In the genomic region with DNA sequence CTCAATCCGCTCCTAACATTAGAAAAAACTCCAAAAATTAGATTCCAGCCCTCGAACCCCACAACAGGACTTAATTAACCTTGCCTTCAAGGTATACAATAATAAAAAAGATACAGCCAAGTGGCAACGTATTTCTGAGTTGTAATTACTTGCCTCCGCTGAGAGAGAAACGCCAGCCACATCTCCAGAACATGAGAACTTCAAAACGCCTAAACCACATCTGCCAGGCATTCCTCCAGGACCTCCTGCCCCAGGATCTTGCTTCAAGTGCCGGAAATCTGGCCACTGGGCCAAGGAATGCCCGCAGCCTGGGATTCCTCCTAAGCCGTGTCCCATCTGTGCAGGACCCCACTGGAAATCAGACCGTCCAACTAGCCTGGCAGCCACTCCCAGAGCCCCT, we compare ENCODE assay signal across 13 cellular contexts. TPM values are rescaled to one million over a fixed set of nuclear protein-coding genes. Genes with fewer than 3 reads are reported as not detected.
DNase-seq lines count a peak whose midpoint lies in the region; ATAC-seq and TF ChIP-seq lines count a peak whose summit lies in the region.
"Not testable (repeated sequence)": the region's sequence is repeated elsewhere in the genome, so short reads cannot be mapped to it uniquely, and the experiment has no call there.
"Had no signal": no experiment of that assay in that cellular context is flagged by ENCODE, and none has a peak within 500 bp of the region (broad histone marks: within the 10 kb centered on the region; RNA-seq: fewer than 3 reads in every experiment).

No MANE protein-coding gene starts in this region.

- not testable (repeated sequence) for H3F3A ChIP-seq in neural progenitor cell (ENCODE audit: low read depth)

- H4K20me1 ChIP-seq in neural progenitor cell (ENCODE audit: low read depth), result not testable (repeated sequence)

- H3K36me3 Mint-ChIP-seq in T-helper 17 cell (ENCODE audit: low read depth); neural progenitor cell: not testable (repeated sequence)

- peak overlapping the region; percentile 27 for H3K4me2 ChIP-seq in neural progenitor cell

- H3K27ac ChIP-seq in neural progenitor cell, result not testable (repeated sequence)

- not testable (repeated sequence) for TF ChIP-seq CTCF in AG10803 (conservative IDR thresholded peaks at IDR 0.05; ENCODE audit: low read length); neural progenitor cell (IDR thresholded peaks at IDR 0.05)

- not testable (repeated sequence) for H3K9me3 ChIP-seq in T-helper 17 cell (ENCODE audit: control insufficient read depth, low read length, poor library complexity, severe bottlenecking); neural progenitor cell (ENCODE audit: low read depth)

- ATAC-seq in T-helper 17 cell, result not testable (repeated sequence)

- not testable (repeated sequence) for H2AFZ ChIP-seq in neural progenitor cell (replicated peaks)

- H3K27ac Mint-ChIP-seq in T-helper 17 cell, result peak overlapping the region; percentile 43
- not testable (repeated sequence) for H3K27ac Mint-ChIP-seq in neural progenitor cell

- H3K4me3 Mint-ChIP-seq in T-helper 17 cell, neural progenitor cell: not testable (repeated sequence)

- H3K36me3 ChIP-seq in neural progenitor cell, result not testable (repeated sequence)

- not testable (repeated sequence) for H3K4me3 ChIP-seq in AG10803 (ENCODE audit: low read length); neural progenitor cell

- H3K4me1 ChIP-seq in neural progenitor cell, result peaks cover 29% of the 10 kb centered on the region

- H3K4me1 Mint-ChIP-seq in T-helper 17 cell, neural progenitor cell: not testable (repeated sequence)

- DNase-seq in AG10803 (ENCODE audit: low read depth) (peak; percentile 54), GM04504 (ENCODE audit: low read depth) (peak; percentile 9), NCI-H82 (lab: John Stamatoyannopoulos, UW) (peak; percentile 62), fibroblast of gingiva (ENCODE audit: low read depth) (peak; percentile 39), stromal cell of bone marrow (ENCODE audit: low read depth) (peak; percentile 2)
- not testable (repeated sequence) for DNase-seq in T-helper 17 cell; neural progenitor cell (ENCODE audit: low spot score)

- H3K27me3 Mint-ChIP-seq in T-helper 17 cell; neural progenitor cell (ENCODE audit: insufficient read depth, low read depth): not testable (repeated sequence)

- H3K9ac ChIP-seq in neural progenitor cell, result not testable (repeated sequence)

- H3K9me3 Mint-ChIP-seq in neural progenitor cell, result not testable (repeated sequence)

- not testable (repeated sequence) for H3K27me3 ChIP-seq in neural progenitor cell

- not testable (repeated sequence) for H3K79me2 ChIP-seq in neural progenitor cell (ENCODE audit: low read depth)

RNA-seq across cellular contexts. Expression of gene FUT3, which starts 2.9 kb away (rescaled TPM):
- total RNA-seq in T-helper 17 cell (under 1 TPM in 1 of 2 donors, not detected in 1; 0.50 TPM), neural progenitor cell (ENCODE audit: low replicate concordance) (0.34 TPM in 1 of 2 replicates, not detected in the other)
- total RNA-seq: A172, B cell had no signal

RNA-seq across cellular contexts. Expression of gene FUT6, which starts 14.6 kb away (rescaled TPM):
- total RNA-seq in T-helper 17 cell, result not detected
- total RNA-seq in neural progenitor cell (ENCODE audit: low replicate concordance), result not detected in 2 replicates
- total RNA-seq: A172; B cell; Caco-2; CD8-positive, alpha-beta T cell; GM12878 had no signal

RNA-seq across cellular contexts. Expression of gene FUT5, which starts 16.2 kb away (rescaled TPM):
- total RNA-seq in T-helper 17 cell (1 to 10 TPM; 2.2 to 3.7 TPM), neural progenitor cell (ENCODE audit: low replicate concordance) (0.09 TPM in 1 of 2 replicates, not detected in the other)
- total RNA-seq: A172, B cell, Caco-2, Calu3, GM12878 had no signal

RNA-seq across cellular contexts. Expression of gene NRTN, which starts 49.3 kb away (rescaled TPM):
- total RNA-seq in T-helper 17 cell (under 1 TPM; 0.35 to 0.39 TPM), neural progenitor cell (ENCODE audit: low replicate concordance) (2.4 and 6.0 TPM in 2 replicates)
- total RNA-seq: A172, B cell, GM12878 had no signal

RNA-seq across cellular contexts. Expression of gene NDUFA11, which starts 49.5 kb away (rescaled TPM):
- total RNA-seq in T-helper 17 cell, result 100 to 1,000 TPM; 102 to 108 TPM
- total RNA-seq in neural progenitor cell (ENCODE audit: low replicate concordance), result 102 and 197 TPM in 2 replicates
